ENCODE assay signal across 12 cellular contexts in genomic region chr16:52497067-52497816, GRCh38. TPM values are rescaled to one million over a fixed set of nuclear protein-coding genes. Genes with fewer than 3 reads are reported as not detected.
DNase-seq lines count a peak whose midpoint lies in the region; ATAC-seq, FAIRE-seq and TF ChIP-seq lines count a peak whose summit lies in the region.
"Had no signal": no experiment of that assay in that cellular context is flagged by ENCODE, and none has a peak within 500 bp of the region (broad histone marks: within the 10 kb centered on the region; RNA-seq: fewer than 3 reads in every experiment).

No MANE protein-coding gene starts in this region.

- H3K9me3 ChIP-seq in CD8-positive, alpha-beta T cell (ENCODE audit: low read length) = no peaks in the 10 kb centered on the region
- H3K9me3 ChIP-seq: heart right ventricle had no signal

- H3K4me1 Mint-ChIP-seq in CD8-positive, alpha-beta T cell (ENCODE audit: low read depth) = peaks cover 2% of the 10 kb centered on the region

- H3K27me3 ChIP-seq in bronchial epithelial cell (ENCODE audit: control insufficient read depth, insufficient read depth, low read length) = no peaks in the 10 kb centered on the region
- H3K27me3 ChIP-seq in CD8-positive, alpha-beta T cell (ENCODE audit: insufficient read depth, low read length) = no peaks in the 10 kb centered on the region

- no peaks in the 10 kb centered on the region for H3K36me3 ChIP-seq in bronchial epithelial cell (ENCODE audit: control insufficient read depth, insufficient read depth, low read length)
- no peaks in the 10 kb centered on the region for H3K36me3 ChIP-seq in CD8-positive, alpha-beta T cell (ENCODE audit: insufficient read depth, low read length)
- H3K36me3 ChIP-seq: heart right ventricle had no signal

- intact Hi-C loops in CD8-positive, alpha-beta T cell (cut with DNase I, micrococcal nuclease) = no loop called here

- H3K27me3 Mint-ChIP-seq in CD8-positive, alpha-beta T cell (ENCODE audit: low read depth) = no peaks in the 10 kb centered on the region

- no peaks in the 10 kb centered on the region for H3K4me1 ChIP-seq in CD8-positive, alpha-beta T cell (ENCODE audit: insufficient read depth, low read length)

- POLR2A ChIA-PET in CD8-positive, alpha-beta T cell (lab: Charles Lee) = no interaction called here

- ATAC-seq in GM18907 (IDR thresholded peaks at IDR 0.05; ENCODE audit: unreplicated experiment) = no peak
- ATAC-seq in CD8-positive, alpha-beta T cell = no peak
- ATAC-seq: heart right ventricle had no signal

- H3K9me3 Mint-ChIP-seq in CD8-positive, alpha-beta T cell = no peaks in the 10 kb centered on the region

- no peak overlapping the region for H3K4me3 Mint-ChIP-seq in CD8-positive, alpha-beta T cell

- DNase-seq in LNCaP clone FGC (ENCODE audit: low read depth) (peak; percentile 93), NCI-H345 (lab: John Stamatoyannopoulos, UW) (peak; percentile 85), bronchial epithelial cell (ENCODE audit: low read depth) (peak; percentile 87), renal cortical epithelial cell (ENCODE audit: low read depth) (peak; percentile 49), SKM-1 treated with dmso at 0.1 percent for 144 hours (lab: John Stamatoyannopoulos, UW; ENCODE audit: unreplicated experiment) (no peak), GOT3 (lab: John Stamatoyannopoulos, UW) (no peak)
- DNase-seq in CD8-positive, alpha-beta T cell = no peak
- DNase-seq: activated T-cell treated with anti-CD3 and anti-CD28 coated beads, Interleukin-2, amount 50 U/mL, for 48 hours; HCEC 1CT; heart right ventricle; stimulated activated naive CD4-positive, alpha-beta T cell had no signal

- no peaks in the 10 kb centered on the region for H3K36me3 Mint-ChIP-seq in CD8-positive, alpha-beta T cell

- FAIRE-seq in bronchial epithelial cell (lab: Jason Lieb, UNC) = no peak

- TF ChIP-seq CTCF in LNCaP clone FGC (IDR thresholded peaks at IDR 0.05; ENCODE audit: control insufficient read depth, extremely low read depth, insufficient read depth) (no peak), bronchial epithelial cell (IDR thresholded peaks at IDR 0.05; ENCODE audit: insufficient read depth, low read length, severe bottlenecking) (no peak)
- no peak for TF ChIP-seq CTCF in CD8-positive, alpha-beta T cell (IDR thresholded peaks at IDR 0.05)

- no peak overlapping the region for H3K27ac ChIP-seq in CD8-positive, alpha-beta T cell (ENCODE audit: low read depth, low read length)
- H3K27ac ChIP-seq: heart right ventricle had no signal

- H3K4me3 ChIP-seq in LNCaP clone FGC (ENCODE audit: low read depth, low read length) = no peak overlapping the region
- H3K4me3 ChIP-seq in bronchial epithelial cell (ENCODE audit: low read depth, low read length) = no peak overlapping the region
- no peak overlapping the region for H3K4me3 ChIP-seq in CD8-positive, alpha-beta T cell (ENCODE audit: low read depth, low read length)
- H3K4me3 ChIP-seq: heart right ventricle had no signal

- no peak overlapping the region for H3K27ac Mint-ChIP-seq in CD8-positive, alpha-beta T cell

- CTCF ChIA-PET in CD8-positive, alpha-beta T cell (lab: Charles Lee) = no interaction called here

RNA-seq across cellular contexts. Expression of gene TOX3, which starts 49.7 kb away (rescaled TPM):
- total RNA-seq in bronchial epithelial cell = under 0.01 and 0.13 TPM in 2 replicates
- 1.7 and 5.4 TPM in 2 replicates for total RNA-seq in renal cortical epithelial cell
- not detected for total RNA-seq in CD8-positive, alpha-beta T cell
- total RNA-seq: heart right ventricle had no signal

Comparison
In these comparisons a context has a peak if more than half of its experiments do, and no peak if none do; other contexts are left out.
1. DNase-seq: peak in LNCaP clone FGC (single experiment), NCI-H345 (single experiment), bronchial epithelial cell (single experiment) and renal cortical epithelial cell (single experiment); none in SKM-1 treated with dmso at 0.1 percent for 144 hours (single experiment), GOT3 (single experiment) and CD8-positive, alpha-beta T cell (0 of 7).